In genomic region chr1:40722622-40723021, GRCh38 we compare ENCODE assay signal across 1 cellular context.
TF ChIP-seq lines count a peak whose summit lies in the region.

No MANE protein-coding gene starts in this region.

TF ChIP-seq in HCT116, 20 proteins besides CTCF, POLR2A, EP300 and RAD21:
- no peak for TF ChIP-seq REST (IDR thresholded peaks at IDR 0.05; ENCODE audit: low read depth)
- no peak for TF ChIP-seq JUND (IDR thresholded peaks at IDR 0.05)
- no peak for TF ChIP-seq CEBPB (IDR thresholded peaks at IDR 0.05; ENCODE audit: low read depth)
- TF ChIP-seq SRF (IDR thresholded peaks at IDR 0.05; ENCODE audit: low read depth), result no peak
- TF ChIP-seq POLR2AphosphoS5 (IDR thresholded peaks at IDR 0.05; ENCODE audit: low read depth, low read length), result no peak
- TF ChIP-seq EZH2 (IDR thresholded peaks at IDR 0.05), result no peak
- no peak for TF ChIP-seq FOSL1 (IDR thresholded peaks at IDR 0.05; ENCODE audit: low read depth)
- TF ChIP-seq, protein P1, sequence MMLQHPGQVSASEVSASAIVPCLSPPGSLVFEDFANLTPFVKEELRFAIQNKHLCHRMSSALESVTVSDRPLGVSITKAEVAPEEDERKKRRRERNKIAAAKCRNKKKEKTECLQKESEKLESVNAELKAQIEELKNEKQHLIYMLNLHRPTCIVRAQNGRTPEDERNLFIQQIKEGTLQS (IDR thresholded peaks at IDR 0.05), result no peak
- TF ChIP-seq SIN3A (IDR thresholded peaks at IDR 0.05; ENCODE audit: low read depth), result no peak
- TF ChIP-seq SP1 (IDR thresholded peaks at IDR 0.05; ENCODE audit: low read depth), result no peak
- TF ChIP-seq, protein P2, sequence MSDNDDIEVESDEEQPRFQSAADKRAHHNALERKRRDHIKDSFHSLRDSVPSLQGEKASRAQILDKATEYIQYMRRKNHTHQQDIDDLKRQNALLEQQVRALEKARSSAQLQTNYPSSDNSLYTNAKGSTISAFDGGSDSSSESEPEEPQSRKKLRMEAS (IDR thresholded peaks at IDR 0.05), result no peak
- no peak for TF ChIP-seq TCF7L2 (IDR thresholded peaks at IDR 0.05; ENCODE audit: borderline replicate concordance, extremely low read depth, insufficient read depth, insufficient read length)
- TF ChIP-seq CBX3 (IDR thresholded peaks at IDR 0.05; ENCODE audit: low read depth), result no peak
TF ChIP-seq in HCT116: peak in this region for 0.
